10 cellular contexts compared by ENCODE assay signal in the genomic region with DNA sequence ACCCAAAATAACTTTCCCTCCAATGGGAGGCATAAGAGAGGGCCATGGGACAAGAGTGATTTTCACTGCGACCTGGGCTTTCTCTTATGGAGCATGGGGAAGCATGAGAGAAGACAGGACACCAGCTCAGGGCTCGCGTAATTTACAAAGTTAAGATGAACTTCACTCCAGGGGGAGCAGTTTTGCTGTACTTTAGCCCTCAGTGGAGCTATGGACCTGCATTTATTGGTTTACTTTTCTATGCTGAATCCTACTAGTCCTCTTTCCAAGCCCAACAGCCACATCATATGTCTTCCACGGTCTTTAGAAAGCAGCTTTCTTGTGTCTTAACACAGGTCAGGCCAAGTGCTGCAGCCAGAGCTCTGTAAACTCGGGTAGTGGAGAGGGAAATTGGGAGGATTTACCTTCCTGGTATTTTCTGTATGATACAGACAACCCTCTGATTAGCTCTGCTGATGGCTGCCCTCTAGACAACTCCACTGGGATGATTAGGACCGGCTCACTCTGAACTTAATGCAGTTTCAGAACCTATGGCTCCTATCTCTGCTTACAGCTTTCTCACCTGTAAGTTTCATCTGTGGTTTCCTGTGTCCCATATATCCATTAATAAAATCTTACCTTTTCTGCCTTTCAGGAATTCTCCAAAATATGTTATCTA.
A peak's percentile ranks its signal among the peaks of the same experiment; 100 is the strongest.
DNase-seq lines count a peak whose midpoint lies in the region; TF ChIP-seq lines count a peak whose summit lies in the region.
"Had no signal": no experiment of that assay in that cellular context is flagged by ENCODE, and none has a peak within 500 bp of the region (broad histone marks: within the 10 kb centered on the region; RNA-seq: fewer than 3 reads in every experiment).

No MANE protein-coding gene starts in this region.

- TF ChIP-seq CTCF in GM12873 (IDR thresholded peaks at IDR 0.05; ENCODE audit: insufficient read depth, low read depth, low read length, missing control alignments) (peak; percentile 27), NB4 (IDR thresholded peaks at IDR 0.05; ENCODE audit: low read depth, low read length) (no peak), epithelial cell of esophagus (IDR thresholded peaks at IDR 0.05; ENCODE audit: insufficient read depth, low read depth, low read length, missing control alignments) (peak; percentile 48)

- WGBS in neuronal stem cell (ENCODE audit: extremely low coverage in 2 of 2, insufficient read length in 2 of 2, insufficient replicate concordance in 1 of 2), 2 donors, result no CpG with 5 or more reads among the region's 6 CpGs

- no peak for TF ChIP-seq POLR2A in NB4 (IDR thresholded peaks at IDR 0.05; ENCODE audit: extremely low read depth, insufficient read length)

- H2AK5ac ChIP-seq in neuronal stem cell (ENCODE audit: low read depth, low read length), result no peak overlapping the region

- H2BK12ac ChIP-seq in neuronal stem cell (ENCODE audit: low read length), result no peak overlapping the region

- no peak overlapping the region for H2BK120ac ChIP-seq in neuronal stem cell (ENCODE audit: low read depth, low read length)

- H3K14ac ChIP-seq in neuronal stem cell (ENCODE audit: low read length), result no peak overlapping the region

- no peak overlapping the region for H3K23ac ChIP-seq in neuronal stem cell (ENCODE audit: low read depth, low read length, poor library complexity)

- no peaks in the 10 kb centered on the region for H3K79me1 ChIP-seq in neuronal stem cell (ENCODE audit: low read depth, low read length)

- no peak overlapping the region for H3K27ac ChIP-seq in neuronal stem cell (replicated peaks; ENCODE audit: low read length)
- H3K27ac ChIP-seq: gastroesophageal sphincter, PC-9 had no signal

- DNase-seq in NB4 (ENCODE audit: low read depth) (peak; percentile 8), epithelial cell of esophagus (ENCODE audit: low read depth) (peak; percentile 46), neuronal stem cell (ENCODE audit: low spot score) (no peak), NCI-H345 (lab: John Stamatoyannopoulos, UW) (no peak), GOT3 (lab: John Stamatoyannopoulos, UW) (no peak)
- no peak for DNase-seq in activated CD4-positive, alpha-beta T cell treated with anti-CD3 and anti-CD28 coated beads for 4 hours
- DNase-seq: PC-9; stimulated activated CD4-positive, alpha-beta T cell treated with anti-CD3 and anti-CD28 coated beads, Interleukin-4, amount 100 ng/mL, for 24 hours had no signal

- no peak overlapping the region for H3K9ac ChIP-seq in neuronal stem cell (ENCODE audit: low read depth, low read length, poor library complexity)

- no peak overlapping the region for H3K4me2 ChIP-seq in neuronal stem cell (ENCODE audit: insufficient read depth, low read length, poor library complexity, severe bottlenecking)
- H3K4me2 ChIP-seq: PC-9 had no signal

- peaks cover 0 to 4% of the 10 kb centered on the region in 2 donors for H3K4me1 ChIP-seq in neuronal stem cell (ENCODE audit: control insufficient read depth in 2 of 2, insufficient read depth in 1 of 2, low read depth in 1 of 2, low read length in 2 of 2)
- H3K4me1 ChIP-seq: gastroesophageal sphincter had no signal

- H2BK5ac ChIP-seq in neuronal stem cell (ENCODE audit: low read length), result no peak overlapping the region

- no peaks in the 10 kb centered on the region for H3K27me3 ChIP-seq in neuronal stem cell (ENCODE audit: control insufficient read depth in 3 of 3, insufficient read depth in 3 of 3, low read depth in 1 of 3, low read length in 3 of 3)
- H3K27me3 ChIP-seq: gastroesophageal sphincter had no signal

- H3K36me3 ChIP-seq in neuronal stem cell (replicated peaks in 1 of 2; ENCODE audit: control insufficient read depth in 2 of 2, insufficient read depth in 2 of 2, low read length in 2 of 2), result no peaks in the 10 kb centered on the region
- H3K36me3 ChIP-seq: gastroesophageal sphincter had no signal

- H3K9me3 ChIP-seq in neuronal stem cell (replicated peaks in 1 of 2; ENCODE audit: control insufficient read depth in 2 of 2, insufficient read depth in 1 of 2, low read depth in 1 of 2, low read length in 2 of 2), result no peaks in the 10 kb centered on the region
- H3K9me3 ChIP-seq: gastroesophageal sphincter had no signal

- no peak overlapping the region for H3K4ac ChIP-seq in neuronal stem cell (ENCODE audit: low read length)

- H4K91ac ChIP-seq in neuronal stem cell (ENCODE audit: low read depth, low read length, poor library complexity), result no peak overlapping the region

- no peak overlapping the region for H3K18ac ChIP-seq in neuronal stem cell (ENCODE audit: low read length)

- no peak overlapping the region for H4K8ac ChIP-seq in neuronal stem cell (ENCODE audit: low read depth, low read length)

- H3K4me3 ChIP-seq in NB4 (ENCODE audit: low read depth, low read length) (no peak overlapping the region), epithelial cell of esophagus (ENCODE audit: low read length) (no peak overlapping the region), neuronal stem cell (ENCODE audit: low read length in 2 of 2) (no peak overlapping the region)
- H3K4me3 ChIP-seq: gastroesophageal sphincter, PC-9 had no signal

- no peak overlapping the region for H2BK15ac ChIP-seq in neuronal stem cell (ENCODE audit: low read length)

- peak overlapping the region; percentile 72 for H2AFZ ChIP-seq in neuronal stem cell (ENCODE audit: low read length)
- H2AFZ ChIP-seq: PC-9 had no signal

Comparison
In these comparisons a context has a peak if more than half of its experiments do, and no peak if none do; other contexts are left out.
1. DNase-seq: peak in NB4 (single experiment) and epithelial cell of esophagus (single experiment); none in neuronal stem cell (single experiment), activated CD4-positive, alpha-beta T cell treated with anti-CD3 and anti-CD28 coated beads for 4 hours (0 of 2), NCI-H345 (single experiment) and GOT3 (single experiment).